13 cellular contexts compared by ENCODE assay signal in genomic region chr15:85751731-85752421, GRCh38. TPM values are rescaled to one million over a fixed set of nuclear protein-coding genes. Genes with fewer than 3 reads are reported as not detected.
DNase-seq lines count a peak whose midpoint lies in the region; ATAC-seq, FAIRE-seq and TF ChIP-seq lines count a peak whose summit lies in the region.
"Had no signal": no experiment of that assay in that cellular context is flagged by ENCODE, and none has a peak within 500 bp of the region (broad histone marks: within the 10 kb centered on the region; RNA-seq: fewer than 3 reads in every experiment).

No MANE protein-coding gene starts in this region.

- no peak for TF ChIP-seq POLR2A in HepG2 (IDR thresholded peaks at IDR 0.05; ENCODE audit: insufficient read depth in 1 of 2, low read depth in 2 of 2, low read length in 2 of 2)
- no peak for TF ChIP-seq POLR2A in spleen (IDR thresholded peaks at IDR 0.05)

- H3K4me1 ChIP-seq in HUES6 (ENCODE audit: control insufficient read depth, insufficient read depth, low read length) (peaks cover 56% of the 10 kb centered on the region), HepG2 (ENCODE audit: insufficient read depth, low read length) (no peaks in the 10 kb centered on the region), spleen (peaks cover 0 to 49% (median 18%) of the 10 kb centered on the region in 6 donors)

- H3K9me3 Mint-ChIP-seq in HFFc6 = no peaks in the 10 kb centered on the region
- H3K9me3 Mint-ChIP-seq: memory B cell had no signal

- no peaks in the 10 kb centered on the region for H3K79me2 ChIP-seq in HepG2 (ENCODE audit: insufficient read depth, low read length)

- no peak overlapping the region for H3K4me3 Mint-ChIP-seq in HFFc6
- H3K4me3 Mint-ChIP-seq: memory B cell had no signal

- POLR2A ChIA-PET in HepG2 (lab: Yijun Ruan, JAX) = no interaction called here

- BruUV-seq in HepG2 (replicated peaks; lab: Mats Ljungman, UMichigan) = no TSS peak

- H3K4me3 ChIP-seq in HUES6 (ENCODE audit: low read depth, low read length) = peak overlapping the region; percentile 41
- H3K4me3 ChIP-seq in HepG2 (replicated peaks in 1 of 3; ENCODE audit: insufficient read depth in 1 of 3, low read depth in 2 of 3, low read length in 3 of 3) = no peak overlapping the region
- no peak overlapping the region for H3K4me3 ChIP-seq in spleen

- H3K27me3 Mint-ChIP-seq in HFFc6 (ENCODE audit: insufficient read depth) = peaks cover 13% of the 10 kb centered on the region
- H3K27me3 Mint-ChIP-seq: memory B cell had no signal

- ATAC-seq in HepG2 = peak; percentile 4; the same call in 1 of the 3 replicates

- H3K27me3 ChIP-seq in HUES6 (ENCODE audit: control insufficient read depth, insufficient read depth, low read length) = no peaks in the 10 kb centered on the region
- H3K27me3 ChIP-seq in HepG2 (ENCODE audit: control insufficient read depth in 1 of 2, insufficient read depth in 2 of 2, low read length in 2 of 2) = no peaks in the 10 kb centered on the region
- no peaks in the 10 kb centered on the region for H3K27me3 ChIP-seq in spleen (replicated peaks in 1 of 7)

- H3K4me1 Mint-ChIP-seq in HFFc6 (ENCODE audit: low read depth) = no peaks in the 10 kb centered on the region

- in situ Hi-C loops in HepG2 (cut with HindIII; ENCODE audit: extremely low pct_ligation_motif_present, low pct_unique_long_range_greater_than_20kb) = no loop called here

- FAIRE-seq in HepG2 (lab: Jason Lieb, UNC) = no peak
- FAIRE-seq in HTR-8/SVneo (lab: Jason Lieb, UNC) = no peak
- FAIRE-seq: H54 had no signal

- WGBS in HepG2 (ENCODE audit: low lambda C conversion rate) = 97% methylated on average over 6 of the region's 21 CpGs
- WGBS in spleen, 5 donors = 68 to 80% (median 79%) methylated on average over 7 to 21 of the region's 21 CpGs

- H3K36me3 ChIP-seq in HUES6 (ENCODE audit: control insufficient read depth, insufficient read depth, low read length) (peaks cover 24% of the 10 kb centered on the region), HepG2 (replicated peaks in 1 of 2; ENCODE audit: control insufficient read depth in 1 of 2, insufficient read depth in 2 of 2, low read length in 2 of 2) (0 out of 5 replicates have a peak, but pooled peaks cover 0 to 11% of the 10 kb centered on the region in 2 experiments), spleen (peaks cover 0 to 31% (median 21%) of the 10 kb centered on the region in 6 donors)

- H3K27ac Mint-ChIP-seq in HFFc6 = no peak overlapping the region

- H3K9me3 ChIP-seq in HUES6 (ENCODE audit: control insufficient read depth, insufficient read depth, low read depth, low read length) (no peaks in the 10 kb centered on the region), HepG2 (ENCODE audit: low read length) (no peaks in the 10 kb centered on the region), spleen (no peaks in the 10 kb centered on the region)

- H2AFZ ChIP-seq in HepG2 (ENCODE audit: low read length) = no peak overlapping the region

- peak in 26 of 61 donors; percentile 28 to 93 (median 62) for DNase-seq in caudate nucleus (lab: John Stamatoyannopoulos, UW)
- no peak for DNase-seq in HepG2 (ENCODE audit: low spot score)
- DNase-seq in spleen = peak; percentile 67
- no peak for DNase-seq in HFFc6
- no peak for DNase-seq in HTR-8/SVneo (ENCODE audit: insufficient read length, low spot score)
- no peak for DNase-seq in NCI-H82 treated with DMSO at 0.1 percent for 48 hours (lab: John Stamatoyannopoulos, UW; ENCODE audit: unreplicated experiment)
- DNase-seq: DMS153, NCI-H1092 treated with DMSO at 0.1 percent for 48 hours, OCI-M1 had no signal

- CTCF ChIA-PET in HepG2 (lab: Yijun Ruan, JAX; ENCODE audit: low intra/inter-chr PET ratio, low total read pairs) = no interaction called here

- H3K4me2 ChIP-seq in HepG2 (ENCODE audit: low read depth, low read length) = no peak overlapping the region

- no peak overlapping the region for H3K9ac ChIP-seq in HUES6 (ENCODE audit: low read length)
- H3K9ac ChIP-seq in HepG2 (ENCODE audit: insufficient read depth, low read depth, low read length) = no peak overlapping the region

- peak overlapping the region; percentile 66; the same call in 1 of the 2 replicates for H3K27ac ChIP-seq in HUES6 (ENCODE audit: low read depth, low read length)
- H3K27ac ChIP-seq in caudate nucleus (ENCODE audit: low read depth, low read length) = peak overlapping the region; percentile 89
- H3K27ac ChIP-seq in HepG2 (ENCODE audit: extremely low read length, insufficient read depth, low read length) = no peak overlapping the region
- peak overlapping the region in 2 of 8 donors; percentile 58 to 64 for H3K27ac ChIP-seq in spleen
- H3K27ac ChIP-seq: VCaP had no signal

- H4K20me1 ChIP-seq in HepG2 (ENCODE audit: insufficient read depth, low read length) = no peaks in the 10 kb centered on the region

- peaks cover 5% of the 10 kb centered on the region; the same call in 1 of the 2 replicates for H3K36me3 Mint-ChIP-seq in HFFc6 (ENCODE audit: low read depth)

- no peak for TF ChIP-seq CTCF in HepG2 (CRISPR knock-in tag; IDR thresholded peaks at IDR 0.05)
- no peak for TF ChIP-seq CTCF in spleen (IDR thresholded peaks at IDR 0.05 in 8 of 11, conservative IDR thresholded peaks at IDR 0.05 in 3 of 11)
- no peak for TF ChIP-seq CTCF in HFFc6 (IDR thresholded peaks at IDR 0.05)

- no peak for TF ChIP-seq RAD21 in HepG2 (CRISPR knock-in tag; IDR thresholded peaks at IDR 0.05)

- intact Hi-C loops in HepG2 (cut with micrococcal nuclease; ENCODE audit: unreplicated experiment) = no loop called here
- intact Hi-C loops in spleen (cut with DNase I; ENCODE audit: low total_unique reads) = no loop called here

- no peak for TF ChIP-seq EP300 in HepG2 (IDR thresholded peaks at IDR 0.05; ENCODE audit: low read depth in 2 of 2, low read length in 2 of 2)
- no peak for TF ChIP-seq EP300 in HepG2 (CRISPR knock-in tag; IDR thresholded peaks at IDR 0.05; ENCODE audit: borderline replicate concordance)

TF ChIP-seq in HepG2, 621 proteins besides CTCF, POLR2A, EP300 and RAD21 (continues in another document):
- TF ChIP-seq BRD4 (CRISPR knock-in tag; IDR thresholded peaks at IDR 0.05) (no peak), JUND (CRISPR knock-in tag; IDR thresholded peaks at IDR 0.05) (no peak), ZNF7 (CRISPR knock-in tag; IDR thresholded peaks at IDR 0.05) (no peak), KLF6 (CRISPR knock-in tag; IDR thresholded peaks at IDR 0.05) (no peak), TP53 (CRISPR knock-in tag; conservative IDR thresholded peaks at IDR 0.05) (no peak), SAFB2 (CRISPR knock-in tag; IDR thresholded peaks at IDR 0.05; ENCODE audit: borderline replicate concordance, low read depth) (no peak), TAF1 (CRISPR knock-in tag; IDR thresholded peaks at IDR 0.05) (no peak)
- TF ChIP-seq, protein P1, sequence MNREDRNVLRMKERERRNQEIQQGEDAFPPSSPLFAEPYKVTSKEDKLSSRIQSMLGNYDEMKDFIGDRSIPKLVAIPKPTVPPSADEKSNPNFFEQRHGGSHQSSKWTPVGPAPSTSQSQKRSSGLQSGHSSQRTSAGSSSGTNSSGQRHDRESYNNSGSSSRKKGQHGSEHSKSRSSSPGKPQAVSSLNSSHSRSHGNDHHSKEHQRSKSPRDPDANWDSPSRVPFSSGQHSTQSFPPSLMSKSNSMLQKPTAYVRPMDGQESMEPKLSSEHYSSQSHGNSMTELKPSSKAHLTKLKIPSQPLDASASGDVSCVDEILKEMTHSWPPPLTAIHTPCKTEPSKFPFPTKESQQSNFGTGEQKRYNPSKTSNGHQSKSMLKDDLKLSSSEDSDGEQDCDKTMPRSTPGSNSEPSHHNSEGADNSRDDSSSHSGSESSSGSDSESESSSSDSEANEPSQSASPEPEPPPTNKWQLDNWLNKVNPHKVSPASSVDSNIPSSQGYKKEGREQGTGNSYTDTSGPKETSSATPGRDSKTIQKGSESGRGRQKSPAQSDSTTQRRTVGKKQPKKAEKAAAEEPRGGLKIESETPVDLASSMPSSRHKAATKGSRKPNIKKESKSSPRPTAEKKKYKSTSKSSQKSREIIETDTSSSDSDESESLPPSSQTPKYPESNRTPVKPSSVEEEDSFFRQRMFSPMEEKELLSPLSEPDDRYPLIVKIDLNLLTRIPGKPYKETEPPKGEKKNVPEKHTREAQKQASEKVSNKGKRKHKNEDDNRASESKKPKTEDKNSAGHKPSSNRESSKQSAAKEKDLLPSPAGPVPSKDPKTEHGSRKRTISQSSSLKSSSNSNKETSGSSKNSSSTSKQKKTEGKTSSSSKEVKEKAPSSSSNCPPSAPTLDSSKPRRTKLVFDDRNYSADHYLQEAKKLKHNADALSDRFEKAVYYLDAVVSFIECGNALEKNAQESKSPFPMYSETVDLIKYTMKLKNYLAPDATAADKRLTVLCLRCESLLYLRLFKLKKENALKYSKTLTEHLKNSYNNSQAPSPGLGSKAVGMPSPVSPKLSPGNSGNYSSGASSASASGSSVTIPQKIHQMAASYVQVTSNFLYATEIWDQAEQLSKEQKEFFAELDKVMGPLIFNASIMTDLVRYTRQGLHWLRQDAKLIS (CRISPR knock-in tag; IDR thresholded peaks at IDR 0.05) = no peak

RNA-seq across cellular contexts. Expression of gene KLHL25, which starts 42.8 kb away (rescaled TPM):
- 7.4 and 8.2 TPM in 2 replicates for total RNA-seq in HepG2 (2016; rRNA removed; fragmentation: Illumina TruSeq; extraction: Trizol)
- 2.2 TPM in 2 replicates for total RNA-seq in HepG2 (2016; cell fraction: cytosol; rRNA removed; fragmentation: Illumina TruSeq; extraction: Trizol; ENCODE audit: low read depth)
- total RNA-seq in HepG2 (2016; cell fraction: insoluble cytoplasmic fraction; rRNA removed; fragmentation: Illumina TruSeq; extraction: Trizol) = 6.6 and 8.0 TPM in 2 replicates
- 4.1 and 4.3 TPM in 2 replicates for total RNA-seq in HepG2 (2016; cell fraction: membrane; rRNA removed; fragmentation: Illumina TruSeq; extraction: Trizol)
- 6.8 and 7.2 TPM in 2 replicates for total RNA-seq in HepG2 (2016; cell fraction: nucleus; rRNA removed; fragmentation: Illumina TruSeq; extraction: Trizol)
- 3.7 and 5.2 TPM in 2 replicates for polyA plus RNA-seq in HepG2 (2011; rRNA removed)
- 3.2 and 4.8 TPM in 2 replicates for polyA plus RNA-seq in HepG2 (2011; cell fraction: cytosol; rRNA removed)
- polyA plus RNA-seq in HepG2 (2011; cell fraction: nucleus; rRNA removed) = 9.9 and 10.8 TPM in 2 replicates
- polyA plus RNA-seq in HepG2 (2012) = 2.3 and 3.1 TPM in 2 replicates
- polyA plus RNA-seq in HepG2 (2016; cell fraction: cytosol; fragmentation: Illumina TruSeq; extraction: Trizol; ENCODE audit: low read depth) = 1.0 and 1.1 TPM in 2 replicates
- 5.4 and 5.9 TPM in 2 replicates for polyA plus RNA-seq in HepG2 (2016; cell fraction: insoluble cytoplasmic fraction; fragmentation: Illumina TruSeq; extraction: Trizol; ENCODE audit: low read depth)
- polyA plus RNA-seq in HepG2 (2016; cell fraction: membrane; fragmentation: Illumina TruSeq; extraction: Trizol; ENCODE audit: low read depth) = 1.7 and 2.0 TPM in 2 replicates
- polyA plus RNA-seq in HepG2 (2016; cell fraction: nucleus; fragmentation: Illumina TruSeq; extraction: Trizol; ENCODE audit: insufficient read depth, low read depth) = 8.0 TPM in 2 replicates
- polyA minus RNA-seq in HepG2 (2011; rRNA and poly(A)+ RNA removed; ENCODE audit: low replicate concordance) = 9.9 and 14.9 TPM in 2 replicates
- polyA minus RNA-seq in HepG2 (2011; cell fraction: cytosol; rRNA and poly(A)+ RNA removed) = 3.3 and 4.0 TPM in 2 replicates
- polyA minus RNA-seq in HepG2 (2011; cell fraction: nucleus; rRNA and poly(A)+ RNA removed) = 6.2 and 6.7 TPM in 2 replicates
- total RNA-seq in spleen = 1 to 10 TPM; 2.7 to 4.6 (median 4.0) TPM
- 1 to 10 TPM in 2 of 3 donors, under 1 TPM in 1; 1.00 to 2.4 (median 1.7) TPM for polyA plus RNA-seq in spleen
- total RNA-seq in HFFc6 (2021; fragmentation: NEBNext Ultra II Directional; extraction: Animal tissue kit (Norgen Biotek cat#: 25700)) = 1 to 10 TPM; 2.2 to 3.2 (median 2.5) TPM
